8 cellular contexts compared by ENCODE assay signal in the genomic region with DNA sequence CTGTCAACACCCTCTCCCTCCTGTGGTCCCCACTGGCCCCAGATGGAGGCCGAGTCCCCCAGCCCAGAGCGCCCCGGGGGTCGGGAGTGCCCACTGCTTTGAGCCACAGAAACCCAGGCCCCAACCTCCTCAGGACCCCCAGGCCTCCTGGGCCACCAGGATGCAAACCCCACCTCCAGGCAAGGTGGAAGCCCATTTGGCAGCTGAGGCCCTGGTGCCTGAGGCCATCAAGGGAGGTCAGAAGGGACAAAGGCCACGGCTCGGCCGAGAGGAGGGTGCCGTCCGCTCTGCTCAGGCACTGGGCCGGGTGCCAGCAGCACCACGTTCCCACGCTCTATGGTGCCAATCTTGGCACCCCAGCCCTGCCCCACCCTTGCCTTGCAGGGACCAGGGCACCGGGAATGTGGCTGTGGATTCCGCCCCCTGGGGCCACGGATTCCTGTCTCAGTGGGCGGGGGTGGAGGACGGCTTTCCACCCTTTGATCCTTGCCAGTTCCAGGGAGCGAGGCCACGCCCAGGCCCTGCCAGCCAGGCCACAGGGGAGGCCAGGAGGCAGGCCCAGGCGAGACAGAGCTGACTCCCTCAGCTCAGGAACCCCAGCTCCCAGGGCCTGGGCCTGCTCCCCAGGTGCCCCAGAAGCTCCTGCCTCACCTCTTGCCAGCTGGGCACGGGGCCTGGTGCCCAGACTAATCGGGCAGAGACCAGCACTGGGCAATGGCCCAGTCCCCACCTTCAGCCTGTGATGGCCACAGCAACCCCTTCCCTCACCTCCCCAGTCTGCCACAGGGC. TPM values are rescaled to one million over a fixed set of nuclear protein-coding genes. Genes with fewer than 3 reads are reported as not detected.
DNase-seq lines count a peak whose midpoint lies in the region; ATAC-seq and TF ChIP-seq lines count a peak whose summit lies in the region.

No MANE protein-coding gene starts in this region.

- H3K27me3 ChIP-seq in AG04450 (ENCODE audit: control insufficient read depth, insufficient read depth, low read length) (no peaks in the 10 kb centered on the region), colonic mucosa (peaks cover 21% of the 10 kb centered on the region)

- no peaks in the 10 kb centered on the region; the same call in 1 of the 2 replicates for H3K9me3 ChIP-seq in AG04450 (ENCODE audit: control insufficient read depth, insufficient read depth, low read length)
- no peaks in the 10 kb centered on the region for H3K9me3 ChIP-seq in colonic mucosa

- ATAC-seq in GM21723 (IDR thresholded peaks at IDR 0.05; ENCODE audit: unreplicated experiment) (no peak), GM18868 (IDR thresholded peaks at IDR 0.05; ENCODE audit: unreplicated experiment) (no peak)

- H3K4me1 ChIP-seq in colonic mucosa, result peaks cover 29% of the 10 kb centered on the region

- intact Hi-C loops in colonic mucosa (cut with DNase I), result loop anchor here (10.0 kb wide), 1 partner anchor 193 kb away; no protein-coding TSS in a partner anchor

- no peak for TF ChIP-seq CTCF in AG04450 (IDR thresholded peaks at IDR 0.05; ENCODE audit: low read depth, low read length)
- no peak for TF ChIP-seq CTCF in LNCaP clone FGC (IDR thresholded peaks at IDR 0.05; ENCODE audit: control insufficient read depth, extremely low read depth, insufficient read depth)
- no peak for TF ChIP-seq CTCF in colonic mucosa (IDR thresholded peaks at IDR 0.05)

- CTCF ChIA-PET in AG04450 (lab: Charles Lee), result interaction anchor here (0.9 to 1.4 kb wide), 3 partner anchors 16 to 265 kb away, joined by 3 to 4 read pairs (median 4); no protein-coding TSS in a partner anchor

- POLR2A ChIA-PET in AG04450 (lab: Yijun Ruan, JAX), result interaction anchor here (0.6 to 0.7 kb wide), 2 partner anchors 50 to 73 kb away, joined by 3 read pairs; no protein-coding TSS in a partner anchor

- peak overlapping the region; percentile 33 to 65 for H3K9ac ChIP-seq in colonic mucosa (ENCODE audit: low read depth in 2 of 2, low read length in 2 of 2)

- DNase-seq in AG04450 (ENCODE audit: low read depth, low spot score) (no peak), LNCaP clone FGC (ENCODE audit: low read depth) (peak; percentile 49), colonic mucosa (peak; percentile 93), myocyte (ENCODE audit: low read depth) (peak; percentile 52), dedifferentiated amniotic fluid mesenchymal stem cell (ENCODE audit: extremely low spot score) (no peak), NCI-H82 treated with DMSO at 0.1 percent for 48 hours (lab: John Stamatoyannopoulos, UW; ENCODE audit: unreplicated experiment) (no peak)

- H3K27ac ChIP-seq in AG04450 (ENCODE audit: low read depth, low read length), result peak overlapping the region; percentile 39
- H3K27ac ChIP-seq in colonic mucosa, result peak overlapping the region; percentile 93

- no peaks in the 10 kb centered on the region for H3K36me3 ChIP-seq in colonic mucosa

- H3K4me3 ChIP-seq in AG04450 (ENCODE audit: low read depth, low read length) (peak overlapping the region; percentile 74; the same call in 1 of the 2 replicates), LNCaP clone FGC (ENCODE audit: low read depth, low read length) (no peak overlapping the region), colonic mucosa (no peak overlapping the region)

RNA-seq across cellular contexts. Expression of gene GPR132, which starts 26.3 kb away (rescaled TPM):
- 0.07 and 0.14 TPM in 2 replicates for polyA plus RNA-seq in AG04450 (2011; rRNA removed)
- polyA minus RNA-seq in AG04450 (2011; rRNA and poly(A)+ RNA removed), result not detected in 2 replicates
- total RNA-seq in colonic mucosa, result 1 to 10 TPM; 1.0 TPM
- total RNA-seq in myocyte, result not detected in 2 replicates
- polyA plus RNA-seq in myocyte (2012), result 0.18 TPM

Comparison
In these comparisons a context has a peak if more than half of its experiments do, and no peak if none do; other contexts are left out.
1. DNase-seq: peak in LNCaP clone FGC (single experiment), colonic mucosa (single experiment) and myocyte (single experiment); none in AG04450 (single experiment), dedifferentiated amniotic fluid mesenchymal stem cell (single experiment) and NCI-H82 treated with DMSO at 0.1 percent for 48 hours (single experiment).